10 cellular contexts compared by ENCODE assay signal in genomic region chr7:50317221-50317678, GRCh38. TPM values are rescaled to one million over a fixed set of nuclear protein-coding genes. Genes with fewer than 3 reads are reported as not detected.
A peak's percentile ranks its signal among the peaks of the same experiment; 100 is the strongest.
DNase-seq lines count a peak whose midpoint lies in the region; ATAC-seq and TF ChIP-seq lines count a peak whose summit lies in the region.
"Had no signal": no experiment of that assay in that cellular context is flagged by ENCODE, and none has a peak within 500 bp of the region (broad histone marks: within the 10 kb centered on the region; RNA-seq: fewer than 3 reads in every experiment).

No MANE protein-coding gene starts in this region.

- TF ChIP-seq POLR2A in GM18505 (IDR thresholded peaks at IDR 0.05; ENCODE audit: borderline replicate concordance, extremely low read depth, insufficient read depth, insufficient read length) (no peak), erythroblast (IDR thresholded peaks at IDR 0.05; ENCODE audit: low read length) (no peak)

- no peaks in the 10 kb centered on the region for H3K9me3 ChIP-seq in WERI-Rb-1 (ENCODE audit: severe bottlenecking)

- no peak for TF ChIP-seq CTCF in WERI-Rb-1 (IDR thresholded peaks at IDR 0.05; ENCODE audit: low read depth, low read length)

- peak; percentile 79 for ATAC-seq in GM18505 (IDR thresholded peaks at IDR 0.05; ENCODE audit: unreplicated experiment)
- ATAC-seq in GM21619 (IDR thresholded peaks at IDR 0.05; ENCODE audit: unreplicated experiment) = peak; percentile 60
- ATAC-seq in HG03571 (IDR thresholded peaks at IDR 0.05; ENCODE audit: unreplicated experiment) = peak; percentile 64

- H3K27ac ChIP-seq in WERI-Rb-1 = no peak overlapping the region

- no peaks in the 10 kb centered on the region for H3K36me3 ChIP-seq in WERI-Rb-1

- DNase-seq in erythroblast (lab: John Stamatoyannopoulos, UW) (peak; percentile 36 to 55), WERI-Rb-1 (no peak), cardiac septum (ENCODE audit: low spot score) (no peak), amniotic stem cell (lab: John Stamatoyannopoulos, UW) (no peak), SIG-M5 (lab: John Stamatoyannopoulos, UW) (no peak)
- DNase-seq: NCI-H524 treated with DMSO at 0.1 percent for 48 hours; stimulated activated CD4-positive, alpha-beta T cell treated with anti-CD3 and anti-CD28 coated beads, Interleukin-4, amount 100 ng/mL, for 4 hours had no signal

- H3K27me3 ChIP-seq in WERI-Rb-1 (ENCODE audit: insufficient read depth, low read depth, severe bottlenecking) = no peaks in the 10 kb centered on the region

- H3K4me3 ChIP-seq in WERI-Rb-1 (ENCODE audit: low read depth, low read length) = no peak overlapping the region

- intact Hi-C loops in cardiac septum (cut with DNase I) = no loop called here

RNA-seq across cellular contexts. Expression of gene IKZF1, which starts 12.7 kb away (rescaled TPM):
- 2.2 TPM for total RNA-seq in cardiac septum

Comparison
In these comparisons a context has a peak if more than half of its experiments do, and no peak if none do; other contexts are left out.
1. DNase-seq: peak in erythroblast (2 of 2); none in WERI-Rb-1 (single experiment), cardiac septum (single experiment), amniotic stem cell (single experiment) and SIG-M5 (single experiment).
2. Peak in every context shown above with its lines, with median percentiles within 50 percentile points of each other: ATAC-seq.